Comparison of ENCODE assay signal across 1 cellular context in genomic region chr13:32256243-32256642, GRCh38.
TF ChIP-seq lines count a peak whose summit lies in the region.

No MANE protein-coding gene starts in this region.

TF ChIP-seq in HepG2, 621 proteins besides CTCF, POLR2A, EP300 and RAD21 (continued from another document):
- TF ChIP-seq, protein P1, sequence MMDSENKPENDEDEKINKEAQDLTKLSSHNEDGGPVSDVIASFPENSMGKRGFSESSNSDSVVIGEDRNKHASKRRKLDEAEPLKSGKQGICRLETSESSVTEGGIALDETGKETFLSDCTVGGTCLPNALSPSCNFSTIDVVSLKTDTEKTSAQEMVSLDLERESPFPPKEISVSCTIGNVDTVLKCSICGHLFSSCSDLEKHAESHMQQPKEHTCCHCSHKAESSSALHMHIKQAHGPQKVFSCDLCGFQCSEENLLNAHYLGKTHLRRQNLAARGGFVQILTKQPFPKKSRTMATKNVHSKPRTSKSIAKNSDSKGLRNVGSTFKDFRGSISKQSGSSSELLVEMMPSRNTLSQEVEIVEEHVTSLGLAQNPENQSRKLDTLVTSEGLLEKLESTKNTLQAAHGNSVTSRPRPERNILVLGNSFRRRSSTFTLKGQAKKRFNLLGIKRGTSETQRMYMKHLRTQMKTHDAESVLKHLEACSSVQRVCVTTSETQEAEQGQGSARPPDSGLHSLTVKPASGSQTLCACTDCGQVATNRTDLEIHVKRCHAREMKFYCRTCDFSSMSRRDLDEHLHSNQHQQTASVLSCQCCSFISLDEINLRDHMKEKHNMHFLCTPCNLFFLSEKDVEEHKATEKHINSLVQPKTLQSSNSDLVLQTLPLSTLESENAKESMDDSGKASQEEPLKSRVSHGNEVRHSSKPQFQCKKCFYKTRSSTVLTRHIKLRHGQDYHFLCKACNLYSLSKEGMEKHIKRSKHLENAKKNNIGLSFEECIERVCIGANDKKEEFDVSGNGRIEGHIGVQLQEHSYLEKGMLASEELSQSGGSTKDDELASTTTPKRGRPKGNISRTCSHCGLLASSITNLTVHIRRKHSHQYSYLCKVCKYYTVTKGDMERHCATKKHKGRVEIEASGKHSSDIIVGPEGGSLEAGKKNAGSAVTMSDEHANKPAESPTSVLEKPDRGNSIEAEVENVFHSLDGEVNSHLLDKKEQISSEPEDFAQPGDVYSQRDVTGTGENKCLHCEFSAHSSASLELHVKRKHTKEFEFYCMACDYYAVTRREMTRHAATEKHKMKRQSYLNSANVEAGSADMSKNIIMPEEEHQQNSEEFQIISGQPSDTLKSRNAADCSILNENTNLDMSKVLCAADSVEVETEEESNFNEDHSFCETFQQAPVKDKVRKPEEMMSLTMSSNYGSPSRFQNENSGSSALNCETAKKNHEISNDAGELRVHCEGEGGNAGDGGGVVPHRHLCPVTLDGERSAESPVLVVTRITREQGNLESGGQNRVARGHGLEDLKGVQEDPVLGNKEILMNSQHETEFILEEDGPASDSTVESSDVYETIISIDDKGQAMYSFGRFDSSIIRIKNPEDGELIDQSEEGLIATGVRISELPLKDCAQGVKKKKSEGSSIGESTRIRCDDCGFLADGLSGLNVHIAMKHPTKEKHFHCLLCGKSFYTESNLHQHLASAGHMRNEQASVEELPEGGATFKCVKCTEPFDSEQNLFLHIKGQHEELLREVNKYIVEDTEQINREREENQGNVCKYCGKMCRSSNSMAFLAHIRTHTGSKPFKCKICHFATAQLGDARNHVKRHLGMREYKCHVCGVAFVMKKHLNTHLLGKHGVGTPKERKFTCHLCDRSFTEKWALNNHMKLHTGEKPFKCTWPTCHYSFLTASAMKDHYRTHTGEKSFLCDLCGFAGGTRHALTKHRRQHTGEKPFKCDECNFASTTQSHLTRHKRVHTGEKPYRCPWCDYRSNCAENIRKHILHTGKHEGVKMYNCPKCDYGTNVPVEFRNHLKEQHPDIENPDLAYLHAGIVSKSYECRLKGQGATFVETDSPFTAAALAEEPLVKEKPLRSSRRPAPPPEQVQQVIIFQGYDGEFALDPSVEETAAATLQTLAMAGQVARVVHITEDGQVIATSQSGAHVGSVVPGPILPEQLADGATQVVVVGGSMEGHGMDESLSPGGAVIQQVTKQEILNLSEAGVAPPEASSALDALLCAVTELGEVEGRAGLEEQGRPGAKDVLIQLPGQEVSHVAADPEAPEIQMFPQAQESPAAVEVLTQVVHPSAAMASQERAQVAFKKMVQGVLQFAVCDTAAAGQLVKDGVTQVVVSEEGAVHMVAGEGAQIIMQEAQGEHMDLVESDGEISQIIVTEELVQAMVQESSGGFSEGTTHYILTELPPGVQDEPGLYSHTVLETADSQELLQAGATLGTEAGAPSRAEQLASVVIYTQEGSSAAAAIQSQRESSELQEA (CRISPR knock-in tag; IDR thresholded peaks at IDR 0.05; ENCODE audit: not compliant biosample characterization), result no peak
- TF ChIP-seq SKI (IDR thresholded peaks at IDR 0.05; ENCODE audit: partially characterized antibody) (no peak), HMG20B (CRISPR knock-in tag; conservative IDR thresholded peaks at IDR 0.05) (0 out of 2 replicates have a peak, but pooled peaks have one; percentile 29), FOSL2 (CRISPR knock-in tag; IDR thresholded peaks at IDR 0.05) (0 out of 2 replicates have a peak, but pooled peaks have one; percentile 12), ZNF430 (CRISPR knock-in tag; IDR thresholded peaks at IDR 0.05) (peak; percentile 4; the same call in 1 of the 2 replicates), TRIM22 (IDR thresholded peaks at IDR 0.05) (no peak), GFI1 (CRISPR knock-in tag; IDR thresholded peaks at IDR 0.05; ENCODE audit: borderline replicate concordance) (0 out of 2 replicates have a peak, but pooled peaks have one; percentile 22), TCF7 (IDR thresholded peaks at IDR 0.05; ENCODE audit: low read depth) (no peak), RBAK (CRISPR knock-in tag; IDR thresholded peaks at IDR 0.05) (no peak)
- TF ChIP-seq, protein P2, sequence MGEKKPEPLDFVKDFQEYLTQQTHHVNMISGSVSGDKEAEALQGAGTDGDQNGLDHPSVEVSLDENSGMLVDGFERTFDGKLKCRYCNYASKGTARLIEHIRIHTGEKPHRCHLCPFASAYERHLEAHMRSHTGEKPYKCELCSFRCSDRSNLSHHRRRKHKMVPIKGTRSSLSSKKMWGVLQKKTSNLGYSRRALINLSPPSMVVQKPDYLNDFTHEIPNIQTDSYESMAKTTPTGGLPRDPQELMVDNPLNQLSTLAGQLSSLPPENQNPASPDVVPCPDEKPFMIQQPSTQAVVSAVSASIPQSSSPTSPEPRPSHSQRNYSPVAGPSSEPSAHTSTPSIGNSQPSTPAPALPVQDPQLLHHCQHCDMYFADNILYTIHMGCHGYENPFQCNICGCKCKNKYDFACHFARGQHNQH (CRISPR knock-in tag; IDR thresholded peaks at IDR 0.05), result no peak
- TF ChIP-seq, protein P3, sequence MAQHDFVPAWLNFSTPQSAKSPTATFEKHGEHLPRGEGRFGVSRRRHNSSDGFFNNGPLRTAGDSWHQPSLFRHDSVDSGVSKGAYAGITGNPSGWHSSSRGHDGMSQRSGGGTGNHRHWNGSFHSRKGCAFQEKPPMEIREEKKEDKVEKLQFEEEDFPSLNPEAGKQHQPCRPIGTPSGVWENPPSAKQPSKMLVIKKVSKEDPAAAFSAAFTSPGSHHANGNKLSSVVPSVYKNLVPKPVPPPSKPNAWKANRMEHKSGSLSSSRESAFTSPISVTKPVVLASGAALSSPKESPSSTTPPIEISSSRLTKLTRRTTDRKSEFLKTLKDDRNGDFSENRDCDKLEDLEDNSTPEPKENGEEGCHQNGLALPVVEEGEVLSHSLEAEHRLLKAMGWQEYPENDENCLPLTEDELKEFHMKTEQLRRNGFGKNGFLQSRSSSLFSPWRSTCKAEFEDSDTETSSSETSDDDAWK (CRISPR knock-in tag; IDR thresholded peaks at IDR 0.05), result no peak
- TF ChIP-seq, protein P4, sequence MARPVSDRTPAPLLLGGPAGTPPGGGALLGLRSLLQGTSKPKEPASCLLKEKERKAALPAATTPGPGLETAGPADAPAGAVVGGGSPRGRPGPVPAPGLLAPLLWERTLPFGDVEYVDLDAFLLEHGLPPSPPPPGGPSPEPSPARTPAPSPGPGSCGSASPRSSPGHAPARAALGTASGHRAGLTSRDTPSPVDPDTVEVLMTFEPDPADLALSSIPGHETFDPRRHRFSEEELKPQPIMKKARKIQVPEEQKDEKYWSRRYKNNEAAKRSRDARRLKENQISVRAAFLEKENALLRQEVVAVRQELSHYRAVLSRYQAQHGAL (CRISPR knock-in tag; IDR thresholded peaks at IDR 0.05; ENCODE audit: not compliant biosample characterization), result no peak
